ENCODE assay signal across 8 cellular contexts in genomic region chr2:179264238-179265081, GRCh38. TPM values are rescaled to one million over a fixed set of nuclear protein-coding genes. Genes with fewer than 3 reads are reported as not detected.
A peak's percentile ranks its signal among the peaks of the same experiment; 100 is the strongest.
DNase-seq lines count a peak whose midpoint lies in the region; ATAC-seq, FAIRE-seq and TF ChIP-seq lines count a peak whose summit lies in the region.

SESTD1 (minus strand) TSS chr2:179264832; CDS start chr2:179191841, 72,991 bp downstream.

- intact Hi-C loops in activated CD8-positive, alpha-beta T cell treated with anti-CD3 and anti-CD28 coated beads for 36 hours (cut with micrococcal nuclease), result no loop called here

- H3K36me3 ChIP-seq in effector memory CD4-positive, alpha-beta T cell (ENCODE audit: control insufficient read depth, insufficient read depth, low read length), result no peaks in the 10 kb centered on the region
- H3K36me3 ChIP-seq in mesenchymal stem cell (ENCODE audit: control insufficient read depth in 1 of 2, insufficient read depth in 2 of 2, low read depth in 1 of 2, low read length in 2 of 2), result no peaks in the 10 kb centered on the region

- H3K4me1 ChIP-seq in effector memory CD4-positive, alpha-beta T cell (ENCODE audit: control insufficient read depth, insufficient read depth, low read length, poor library complexity, severe bottlenecking), result peaks cover 5% of the 10 kb centered on the region
- H3K4me1 ChIP-seq in mesenchymal stem cell (ENCODE audit: control insufficient read depth, insufficient read depth, low read depth, low read length), result no peaks in the 10 kb centered on the region

- H3K4ac ChIP-seq in mesenchymal stem cell (ENCODE audit: low read depth in 1 of 2, low read length in 2 of 2), result peak within 1 kb of the TSS; percentile 57 to 79

- peak; percentile 62 for FAIRE-seq in GM18507 (lab: Jason Lieb, UNC)

- H3K9me3 Mint-ChIP-seq in activated CD8-positive, alpha-beta T cell treated with anti-CD3 and anti-CD28 coated beads for 36 hours, result no peaks in the 10 kb centered on the region

- no peak for TF ChIP-seq CTCF in 22Rv1 (IDR thresholded peaks at IDR 0.05)
- TF ChIP-seq CTCF in activated CD8-positive, alpha-beta T cell treated with anti-CD3 and anti-CD28 coated beads for 36 hours (IDR thresholded peaks at IDR 0.05), result no peak

- DNase-seq in GM18507 (ENCODE audit: extremely low spot score, insufficient read length, low read depth) (peak; percentile 40), NCI-H2196 treated with DMSO at 0.1 percent for 48 hours (lab: John Stamatoyannopoulos, UW; ENCODE audit: unreplicated experiment) (peak; percentile 38), mesenchymal stem cell (peak; percentile 56)
- peak; percentile 54 for DNase-seq in activated CD8-positive, alpha-beta T cell treated with anti-CD3 and anti-CD28 coated beads for 36 hours
- peak; percentile 2 to 49 (median 33) for DNase-seq in effector memory CD4-positive, alpha-beta T cell
- DNase-seq in stimulated activated CD8-positive, alpha-beta memory T cell treated with anti-CD3 and anti-CD28 coated beads, Interleukin-15, amount 100 ng/mL, for 24 hours (ENCODE audit: low read depth), result peak; percentile 17

- peak within 1 kb of the TSS; percentile 94 for H3K9ac ChIP-seq in mesenchymal stem cell (ENCODE audit: low read length)

- WGBS in mesenchymal stem cell, result 2% methylated on average over 51 of the region's 111 CpGs

- H3K27me3 ChIP-seq in effector memory CD4-positive, alpha-beta T cell (replicated peaks; ENCODE audit: control insufficient read depth, insufficient read depth, low read length, poor library complexity, severe bottlenecking), result peaks cover 4% of the 10 kb centered on the region
- H3K27me3 ChIP-seq in mesenchymal stem cell (ENCODE audit: control insufficient read depth in 1 of 2, insufficient read depth in 1 of 2, low read length in 2 of 2), result no peaks in the 10 kb centered on the region

- H3K27ac ChIP-seq in 22Rv1 (peak within 1 kb of the TSS; percentile 58), mesenchymal stem cell (ENCODE audit: low read length, poor library complexity, severe bottlenecking) (no peak within 1 kb of the TSS)
- no peak within 1 kb of the TSS for H3K27ac ChIP-seq in effector memory CD4-positive, alpha-beta T cell (ENCODE audit: insufficient read depth, low read length, poor library complexity, severe bottlenecking)

- peak within 1 kb of the TSS; percentile 50 for H3K4me3 ChIP-seq in effector memory CD4-positive, alpha-beta T cell (ENCODE audit: insufficient read depth, low read depth, low read length, poor library complexity, severe bottlenecking)
- peak within 1 kb of the TSS; percentile 90 to 93 for H3K4me3 ChIP-seq in mesenchymal stem cell (ENCODE audit: insufficient read depth in 1 of 2, low read depth in 1 of 2, low read length in 2 of 2)

- peak within 1 kb of the TSS; percentile 51 for H2BK5ac ChIP-seq in mesenchymal stem cell (ENCODE audit: low read depth, low read length, poor library complexity, severe bottlenecking)

- H4K91ac ChIP-seq in mesenchymal stem cell (ENCODE audit: low read length), result peak within 1 kb of the TSS; percentile 76

- CTCF ChIA-PET in activated CD8-positive, alpha-beta T cell treated with anti-CD3 and anti-CD28 coated beads for 36 hours (lab: Charles Lee), result interaction anchor here (1.0 kb wide), 1 partner anchor 147 kb away, joined by 3 read pairs; no protein-coding TSS in a partner anchor

- peak within 1 kb of the TSS; percentile 79 for H4K8ac ChIP-seq in mesenchymal stem cell (ENCODE audit: low read length)

- no peaks in the 10 kb centered on the region for H3K79me1 ChIP-seq in mesenchymal stem cell (replicated peaks; ENCODE audit: low read length, poor library complexity, severe bottlenecking)

- no peaks in the 10 kb centered on the region for H3K36me3 Mint-ChIP-seq in activated CD8-positive, alpha-beta T cell treated with anti-CD3 and anti-CD28 coated beads for 36 hours (ENCODE audit: low read depth)

- peak; percentile 71 for ATAC-seq in HG02970 (IDR thresholded peaks at IDR 0.05; ENCODE audit: low FRiP score, unreplicated experiment)
- peak; percentile 79 for ATAC-seq in activated CD8-positive, alpha-beta T cell treated with anti-CD3 and anti-CD28 coated beads for 36 hours

- peaks cover 4% of the 10 kb centered on the region for H3K4me1 Mint-ChIP-seq in activated CD8-positive, alpha-beta T cell treated with anti-CD3 and anti-CD28 coated beads for 36 hours (ENCODE audit: low read depth)

- no peaks in the 10 kb centered on the region for H3K9me3 ChIP-seq in effector memory CD4-positive, alpha-beta T cell (ENCODE audit: control insufficient read depth, low read length)
- no peaks in the 10 kb centered on the region for H3K9me3 ChIP-seq in mesenchymal stem cell (ENCODE audit: control insufficient read depth, low read length)

- H3K18ac ChIP-seq in mesenchymal stem cell (ENCODE audit: low read depth in 1 of 2, low read length in 2 of 2), result peak within 1 kb of the TSS; percentile 83 to 87

- POLR2A ChIA-PET in activated CD8-positive, alpha-beta T cell treated with anti-CD3 and anti-CD28 coated beads for 36 hours (lab: Charles Lee), result no interaction called here

- peak within 1 kb of the TSS in 1 of 2 experiments; percentile 70 for H2BK12ac ChIP-seq in mesenchymal stem cell (ENCODE audit: low read length in 2 of 2)

- H3K27ac Mint-ChIP-seq in activated CD8-positive, alpha-beta T cell treated with anti-CD3 and anti-CD28 coated beads for 36 hours, result no peak within 1 kb of the TSS

- H2BK15ac ChIP-seq in mesenchymal stem cell (ENCODE audit: low read depth, poor library complexity, severe bottlenecking), result peak within 1 kb of the TSS; percentile 78

- peak within 1 kb of the TSS; percentile 86 to 93 for H3K14ac ChIP-seq in mesenchymal stem cell (ENCODE audit: low read length in 2 of 2)

- peak within 1 kb of the TSS; percentile 87 for H2BK120ac ChIP-seq in mesenchymal stem cell (ENCODE audit: low read depth, low read length)

- peak within 1 kb of the TSS; percentile 24 to 80 for H3K23ac ChIP-seq in mesenchymal stem cell (ENCODE audit: low read length in 2 of 2)

- H3K27me3 Mint-ChIP-seq in activated CD8-positive, alpha-beta T cell treated with anti-CD3 and anti-CD28 coated beads for 36 hours, result peaks cover 31% of the 10 kb centered on the region

- peak within 1 kb of the TSS; percentile 77 for H3K4me3 Mint-ChIP-seq in activated CD8-positive, alpha-beta T cell treated with anti-CD3 and anti-CD28 coated beads for 36 hours

- peak within 1 kb of the TSS; percentile 88 for H2AFZ ChIP-seq in mesenchymal stem cell (ENCODE audit: low read depth, low read length)

- H2AK5ac ChIP-seq in mesenchymal stem cell (ENCODE audit: low read length, severe bottlenecking), result no peak within 1 kb of the TSS

- H3K4me2 ChIP-seq in mesenchymal stem cell (ENCODE audit: low read length, poor library complexity, severe bottlenecking), result peak within 1 kb of the TSS; percentile 90

RNA-seq across cellular contexts. Expression of gene SESTD1, which starts in this region (rescaled TPM):
- 1 to 10 TPM; 2.6 to 5.6 TPM for total RNA-seq in activated CD8-positive, alpha-beta T cell treated with anti-CD3 and anti-CD28 coated beads for 36 hours
- polyA plus RNA-seq in mesenchymal stem cell (2013, experiment 1 of 2), result 28.8 TPM
- 29.6 TPM for polyA plus RNA-seq in mesenchymal stem cell (2013, experiment 2 of 2)
